In genomic region chr17:40340880-40341807, GRCh38 we compare ENCODE assay signal across 1 cellular context.
A peak's percentile ranks its signal among the peaks of the same experiment; 100 is the strongest.
TF ChIP-seq lines count a peak whose summit lies in the region.

No MANE protein-coding gene starts in this region.

TF ChIP-seq in HepG2, 621 proteins besides CTCF, POLR2A, EP300 and RAD21 (continued from another document and continues in another):
- TF ChIP-seq HBP1 (CRISPR knock-in tag; IDR thresholded peaks at IDR 0.05; ENCODE audit: low read depth) = peak; percentile 62; the same call in 1 of the 2 replicates
- TF ChIP-seq MYPOP (CRISPR knock-in tag; IDR thresholded peaks at IDR 0.05) = 0 out of 2 replicates have a peak, but pooled peaks have one; percentile 24
- TF ChIP-seq SMAD9 (CRISPR knock-in tag; IDR thresholded peaks at IDR 0.05) = no peak
- peak; percentile 94 for TF ChIP-seq SAP130 (CRISPR knock-in tag; IDR thresholded peaks at IDR 0.05; ENCODE audit: low read depth)
- no peak for TF ChIP-seq HMGXB3 (CRISPR knock-in tag; IDR thresholded peaks at IDR 0.05; ENCODE audit: borderline replicate concordance)
- TF ChIP-seq GMEB2 (CRISPR knock-in tag; IDR thresholded peaks at IDR 0.05; ENCODE audit: low read depth) = peak; percentile 55; the same call in 1 of the 2 replicates
- TF ChIP-seq MZF1 (CRISPR knock-in tag; IDR thresholded peaks at IDR 0.05; ENCODE audit: borderline replicate concordance) = no peak
- no peak for TF ChIP-seq SRY (CRISPR knock-in tag; IDR thresholded peaks at IDR 0.05)
- no peak for TF ChIP-seq EZH2 (conservative IDR thresholded peaks at IDR 0.05; ENCODE audit: low read depth, low read length)
- TF ChIP-seq, protein P1, sequence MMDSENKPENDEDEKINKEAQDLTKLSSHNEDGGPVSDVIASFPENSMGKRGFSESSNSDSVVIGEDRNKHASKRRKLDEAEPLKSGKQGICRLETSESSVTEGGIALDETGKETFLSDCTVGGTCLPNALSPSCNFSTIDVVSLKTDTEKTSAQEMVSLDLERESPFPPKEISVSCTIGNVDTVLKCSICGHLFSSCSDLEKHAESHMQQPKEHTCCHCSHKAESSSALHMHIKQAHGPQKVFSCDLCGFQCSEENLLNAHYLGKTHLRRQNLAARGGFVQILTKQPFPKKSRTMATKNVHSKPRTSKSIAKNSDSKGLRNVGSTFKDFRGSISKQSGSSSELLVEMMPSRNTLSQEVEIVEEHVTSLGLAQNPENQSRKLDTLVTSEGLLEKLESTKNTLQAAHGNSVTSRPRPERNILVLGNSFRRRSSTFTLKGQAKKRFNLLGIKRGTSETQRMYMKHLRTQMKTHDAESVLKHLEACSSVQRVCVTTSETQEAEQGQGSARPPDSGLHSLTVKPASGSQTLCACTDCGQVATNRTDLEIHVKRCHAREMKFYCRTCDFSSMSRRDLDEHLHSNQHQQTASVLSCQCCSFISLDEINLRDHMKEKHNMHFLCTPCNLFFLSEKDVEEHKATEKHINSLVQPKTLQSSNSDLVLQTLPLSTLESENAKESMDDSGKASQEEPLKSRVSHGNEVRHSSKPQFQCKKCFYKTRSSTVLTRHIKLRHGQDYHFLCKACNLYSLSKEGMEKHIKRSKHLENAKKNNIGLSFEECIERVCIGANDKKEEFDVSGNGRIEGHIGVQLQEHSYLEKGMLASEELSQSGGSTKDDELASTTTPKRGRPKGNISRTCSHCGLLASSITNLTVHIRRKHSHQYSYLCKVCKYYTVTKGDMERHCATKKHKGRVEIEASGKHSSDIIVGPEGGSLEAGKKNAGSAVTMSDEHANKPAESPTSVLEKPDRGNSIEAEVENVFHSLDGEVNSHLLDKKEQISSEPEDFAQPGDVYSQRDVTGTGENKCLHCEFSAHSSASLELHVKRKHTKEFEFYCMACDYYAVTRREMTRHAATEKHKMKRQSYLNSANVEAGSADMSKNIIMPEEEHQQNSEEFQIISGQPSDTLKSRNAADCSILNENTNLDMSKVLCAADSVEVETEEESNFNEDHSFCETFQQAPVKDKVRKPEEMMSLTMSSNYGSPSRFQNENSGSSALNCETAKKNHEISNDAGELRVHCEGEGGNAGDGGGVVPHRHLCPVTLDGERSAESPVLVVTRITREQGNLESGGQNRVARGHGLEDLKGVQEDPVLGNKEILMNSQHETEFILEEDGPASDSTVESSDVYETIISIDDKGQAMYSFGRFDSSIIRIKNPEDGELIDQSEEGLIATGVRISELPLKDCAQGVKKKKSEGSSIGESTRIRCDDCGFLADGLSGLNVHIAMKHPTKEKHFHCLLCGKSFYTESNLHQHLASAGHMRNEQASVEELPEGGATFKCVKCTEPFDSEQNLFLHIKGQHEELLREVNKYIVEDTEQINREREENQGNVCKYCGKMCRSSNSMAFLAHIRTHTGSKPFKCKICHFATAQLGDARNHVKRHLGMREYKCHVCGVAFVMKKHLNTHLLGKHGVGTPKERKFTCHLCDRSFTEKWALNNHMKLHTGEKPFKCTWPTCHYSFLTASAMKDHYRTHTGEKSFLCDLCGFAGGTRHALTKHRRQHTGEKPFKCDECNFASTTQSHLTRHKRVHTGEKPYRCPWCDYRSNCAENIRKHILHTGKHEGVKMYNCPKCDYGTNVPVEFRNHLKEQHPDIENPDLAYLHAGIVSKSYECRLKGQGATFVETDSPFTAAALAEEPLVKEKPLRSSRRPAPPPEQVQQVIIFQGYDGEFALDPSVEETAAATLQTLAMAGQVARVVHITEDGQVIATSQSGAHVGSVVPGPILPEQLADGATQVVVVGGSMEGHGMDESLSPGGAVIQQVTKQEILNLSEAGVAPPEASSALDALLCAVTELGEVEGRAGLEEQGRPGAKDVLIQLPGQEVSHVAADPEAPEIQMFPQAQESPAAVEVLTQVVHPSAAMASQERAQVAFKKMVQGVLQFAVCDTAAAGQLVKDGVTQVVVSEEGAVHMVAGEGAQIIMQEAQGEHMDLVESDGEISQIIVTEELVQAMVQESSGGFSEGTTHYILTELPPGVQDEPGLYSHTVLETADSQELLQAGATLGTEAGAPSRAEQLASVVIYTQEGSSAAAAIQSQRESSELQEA (CRISPR knock-in tag; IDR thresholded peaks at IDR 0.05; ENCODE audit: not compliant biosample characterization) = no peak
- no peak; the same call in 1 of the 2 replicates for TF ChIP-seq ZIK1 (CRISPR knock-in tag; IDR thresholded peaks at IDR 0.05; ENCODE audit: borderline replicate concordance, low read depth)
- peak; percentile 77 for TF ChIP-seq NR2C2 (CRISPR knock-in tag; IDR thresholded peaks at IDR 0.05; ENCODE audit: borderline replicate concordance)
- no peak for TF ChIP-seq AHDC1 (CRISPR knock-in tag; IDR thresholded peaks at IDR 0.05; ENCODE audit: borderline replicate concordance)
- no peak for TF ChIP-seq RFXANK (CRISPR knock-in tag; IDR thresholded peaks at IDR 0.05)
